ENCODE assay signal across 1 cellular context in the genomic region with DNA sequence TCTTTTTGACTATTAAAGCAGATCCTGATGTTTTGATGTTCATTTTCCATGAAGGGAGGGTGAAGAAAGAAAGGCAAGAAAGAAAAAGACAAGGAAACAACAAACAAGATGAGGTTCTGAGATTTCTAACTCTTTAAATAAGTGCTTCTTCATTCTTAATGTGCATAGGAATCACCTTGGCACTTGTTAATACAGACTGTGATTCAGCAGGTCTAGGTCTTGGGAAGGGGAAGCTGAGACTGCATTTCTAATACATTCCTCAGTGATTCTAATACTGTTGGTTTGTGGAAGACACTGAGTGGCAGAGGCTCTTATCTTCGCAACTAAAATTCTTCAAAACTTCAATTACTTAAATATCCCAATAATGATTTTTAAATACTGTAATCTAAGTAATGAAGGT.
TF ChIP-seq lines count a peak whose summit lies in the region.

No MANE protein-coding gene starts in this region.

TF ChIP-seq in SK-N-SH, 30 proteins besides CTCF, POLR2A, EP300 and RAD21:
- TF ChIP-seq, protein P1, sequence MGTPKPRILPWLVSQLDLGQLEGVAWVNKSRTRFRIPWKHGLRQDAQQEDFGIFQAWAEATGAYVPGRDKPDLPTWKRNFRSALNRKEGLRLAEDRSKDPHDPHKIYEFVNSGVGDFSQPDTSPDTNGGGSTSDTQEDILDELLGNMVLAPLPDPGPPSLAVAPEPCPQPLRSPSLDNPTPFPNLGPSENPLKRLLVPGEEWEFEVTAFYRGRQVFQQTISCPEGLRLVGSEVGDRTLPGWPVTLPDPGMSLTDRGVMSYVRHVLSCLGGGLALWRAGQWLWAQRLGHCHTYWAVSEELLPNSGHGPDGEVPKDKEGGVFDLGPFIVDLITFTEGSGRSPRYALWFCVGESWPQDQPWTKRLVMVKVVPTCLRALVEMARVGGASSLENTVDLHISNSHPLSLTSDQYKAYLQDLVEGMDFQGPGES (IDR thresholded peaks at IDR 0.05; ENCODE audit: low read depth, low read length), result no peak
- no peak for TF ChIP-seq ELF1 (IDR thresholded peaks at IDR 0.05)
- no peak for TF ChIP-seq FOXM1 (IDR thresholded peaks at IDR 0.05; ENCODE audit: low read depth)
- TF ChIP-seq, protein P2, sequence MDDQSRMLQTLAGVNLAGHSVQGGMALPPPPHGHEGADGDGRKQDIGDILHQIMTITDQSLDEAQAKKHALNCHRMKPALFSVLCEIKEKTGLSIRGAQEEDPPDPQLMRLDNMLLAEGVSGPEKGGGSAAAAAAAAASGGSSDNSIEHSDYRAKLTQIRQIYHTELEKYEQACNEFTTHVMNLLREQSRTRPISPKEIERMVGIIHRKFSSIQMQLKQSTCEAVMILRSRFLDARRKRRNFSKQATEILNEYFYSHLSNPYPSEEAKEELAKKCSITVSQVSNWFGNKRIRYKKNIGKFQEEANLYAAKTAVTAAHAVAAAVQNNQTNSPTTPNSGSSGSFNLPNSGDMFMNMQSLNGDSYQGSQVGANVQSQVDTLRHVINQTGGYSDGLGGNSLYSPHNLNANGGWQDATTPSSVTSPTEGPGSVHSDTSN (IDR thresholded peaks at IDR 0.05), result no peak
- no peak for TF ChIP-seq SMC3 (IDR thresholded peaks at IDR 0.05; ENCODE audit: low read depth, low read length)
